Comparison of ENCODE assay signal across 1 cellular context in the genomic region with DNA sequence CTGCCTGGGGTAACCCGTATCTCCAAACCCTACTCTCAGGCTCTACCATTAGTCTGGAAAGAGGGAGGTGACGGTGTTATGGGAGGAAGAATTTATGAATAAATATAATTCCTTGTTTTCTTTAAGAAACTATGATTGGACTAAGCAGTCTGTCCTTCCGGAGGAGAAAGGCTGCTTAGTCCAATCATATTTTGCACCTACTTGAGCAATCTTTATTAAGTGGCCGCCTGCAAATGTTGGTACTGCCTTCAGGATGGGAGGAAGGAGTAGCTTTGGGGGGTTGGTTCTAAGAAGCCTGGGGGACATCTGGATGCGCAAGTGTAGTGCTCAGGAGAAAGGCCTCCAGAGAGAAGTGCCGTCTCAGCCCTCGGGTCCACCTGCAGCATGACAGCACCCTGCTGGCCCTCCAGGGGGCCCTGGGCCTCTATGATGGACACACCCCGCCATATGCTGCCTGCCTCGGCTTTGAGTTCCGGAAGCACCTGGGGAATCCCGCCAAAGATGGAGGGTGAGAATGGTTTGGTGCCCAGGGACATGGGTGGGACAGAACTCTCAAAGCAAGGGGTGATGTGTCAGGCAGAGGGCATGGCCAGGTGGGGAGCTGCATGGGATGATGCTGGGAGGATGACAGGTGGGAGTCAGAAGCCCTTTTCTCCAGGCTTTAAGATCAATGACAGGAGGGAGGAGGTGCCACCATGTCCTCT.
TF ChIP-seq lines count a peak whose summit lies in the region.

No MANE protein-coding gene starts in this region.

TF ChIP-seq in A549, 52 proteins besides CTCF, POLR2A, EP300 and RAD21 (continued from another document):
- TF ChIP-seq, protein P1, sequence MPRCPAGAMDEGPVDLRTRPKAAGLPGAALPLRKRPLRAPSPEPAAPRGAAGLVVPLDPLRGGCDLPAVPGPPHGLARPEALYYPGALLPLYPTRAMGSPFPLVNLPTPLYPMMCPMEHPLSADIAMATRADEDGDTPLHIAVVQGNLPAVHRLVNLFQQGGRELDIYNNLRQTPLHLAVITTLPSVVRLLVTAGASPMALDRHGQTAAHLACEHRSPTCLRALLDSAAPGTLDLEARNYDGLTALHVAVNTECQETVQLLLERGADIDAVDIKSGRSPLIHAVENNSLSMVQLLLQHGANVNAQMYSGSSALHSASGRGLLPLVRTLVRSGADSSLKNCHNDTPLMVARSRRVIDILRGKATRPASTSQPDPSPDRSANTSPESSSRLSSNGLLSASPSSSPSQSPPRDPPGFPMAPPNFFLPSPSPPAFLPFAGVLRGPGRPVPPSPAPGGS (IDR thresholded peaks at IDR 0.05): 0 out of 3 replicates have a peak, but pooled peaks have one; percentile 13
- TF ChIP-seq JUN (IDR thresholded peaks at IDR 0.05) (peak in 1 of 2 experiments; percentile 4; a peak in 1 of 5 replicates), POLR2AphosphoS2 (conservative IDR thresholded peaks at IDR 0.05; ENCODE audit: low read length) (peak; percentile 75), ZFP36 (IDR thresholded peaks at IDR 0.05; ENCODE audit: borderline replicate concordance, partially characterized antibody) (no peak), HOXB13 (CRISPR knock-in tag; IDR thresholded peaks at IDR 0.05; ENCODE audit: low read depth) (no peak), PHF8 (IDR thresholded peaks at IDR 0.05; ENCODE audit: borderline replicate concordance, low read depth) (no peak), E2F6 (IDR thresholded peaks at IDR 0.05; ENCODE audit: borderline replicate concordance, low read depth) (0 out of 2 replicates have a peak, but pooled peaks have one; percentile 48), MAX (IDR thresholded peaks at IDR 0.05) (0 out of 2 replicates have a peak, but pooled peaks have one; percentile 41), TFCP2L1 (CRISPR knock-in tag; IDR thresholded peaks at IDR 0.05) (peak; percentile 46; the same call in 1 of the 2 replicates), MAZ (IDR thresholded peaks at IDR 0.05; ENCODE audit: borderline replicate concordance, low read depth, low read length) (0 out of 2 replicates have a peak, but pooled peaks have one; percentile 41), ZC3H11A (IDR thresholded peaks at IDR 0.05) (no peak), CHD2 (IDR thresholded peaks at IDR 0.05; ENCODE audit: low read length, partially characterized antibody) (no peak), EHF (CRISPR knock-in tag; IDR thresholded peaks at IDR 0.05) (no peak), ZSCAN20 (CRISPR knock-in tag; IDR thresholded peaks at IDR 0.05) (no peak), HOXB5 (CRISPR knock-in tag; IDR thresholded peaks at IDR 0.05) (0 out of 2 replicates have a peak, but pooled peaks have one; percentile 22), NPAS2 (CRISPR knock-in tag; IDR thresholded peaks at IDR 0.05; ENCODE audit: borderline replicate concordance) (no peak), RCOR1 (IDR thresholded peaks at IDR 0.05; ENCODE audit: low read depth, low read length) (no peak)
- TF ChIP-seq, protein P2, sequence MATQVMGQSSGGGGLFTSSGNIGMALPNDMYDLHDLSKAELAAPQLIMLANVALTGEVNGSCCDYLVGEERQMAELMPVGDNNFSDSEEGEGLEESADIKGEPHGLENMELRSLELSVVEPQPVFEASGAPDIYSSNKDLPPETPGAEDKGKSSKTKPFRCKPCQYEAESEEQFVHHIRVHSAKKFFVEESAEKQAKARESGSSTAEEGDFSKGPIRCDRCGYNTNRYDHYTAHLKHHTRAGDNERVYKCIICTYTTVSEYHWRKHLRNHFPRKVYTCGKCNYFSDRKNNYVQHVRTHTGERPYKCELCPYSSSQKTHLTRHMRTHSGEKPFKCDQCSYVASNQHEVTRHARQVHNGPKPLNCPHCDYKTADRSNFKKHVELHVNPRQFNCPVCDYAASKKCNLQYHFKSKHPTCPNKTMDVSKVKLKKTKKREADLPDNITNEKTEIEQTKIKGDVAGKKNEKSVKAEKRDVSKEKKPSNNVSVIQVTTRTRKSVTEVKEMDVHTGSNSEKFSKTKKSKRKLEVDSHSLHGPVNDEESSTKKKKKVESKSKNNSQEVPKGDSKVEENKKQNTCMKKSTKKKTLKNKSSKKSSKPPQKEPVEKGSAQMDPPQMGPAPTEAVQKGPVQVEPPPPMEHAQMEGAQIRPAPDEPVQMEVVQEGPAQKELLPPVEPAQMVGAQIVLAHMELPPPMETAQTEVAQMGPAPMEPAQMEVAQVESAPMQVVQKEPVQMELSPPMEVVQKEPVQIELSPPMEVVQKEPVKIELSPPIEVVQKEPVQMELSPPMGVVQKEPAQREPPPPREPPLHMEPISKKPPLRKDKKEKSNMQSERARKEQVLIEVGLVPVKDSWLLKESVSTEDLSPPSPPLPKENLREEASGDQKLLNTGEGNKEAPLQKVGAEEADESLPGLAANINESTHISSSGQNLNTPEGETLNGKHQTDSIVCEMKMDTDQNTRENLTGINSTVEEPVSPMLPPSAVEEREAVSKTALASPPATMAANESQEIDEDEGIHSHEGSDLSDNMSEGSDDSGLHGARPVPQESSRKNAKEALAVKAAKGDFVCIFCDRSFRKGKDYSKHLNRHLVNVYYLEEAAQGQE (IDR thresholded peaks at IDR 0.05): no peak
